ENCODE assay signal across 8 cellular contexts in the genomic region with DNA sequence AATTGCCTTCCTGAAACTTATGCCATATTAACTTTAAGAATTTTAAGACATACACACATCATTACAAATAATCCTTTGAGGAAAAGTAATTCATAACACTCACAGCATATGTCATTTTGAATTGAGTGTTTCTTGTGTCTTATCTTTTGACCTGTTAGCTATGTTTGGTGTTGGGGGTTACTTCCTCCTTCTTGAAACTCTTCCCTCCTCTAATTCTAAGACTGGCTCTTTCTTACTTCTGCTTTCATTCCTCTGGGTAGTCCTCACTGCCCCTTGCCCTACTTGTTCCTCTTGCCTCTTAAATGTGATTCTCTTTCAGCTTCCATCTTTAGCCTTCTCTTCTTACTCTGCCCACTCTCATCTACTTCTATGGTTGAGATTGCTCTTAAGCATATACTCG.
DNase-seq lines count a peak whose midpoint lies in the region; ATAC-seq and TF ChIP-seq lines count a peak whose summit lies in the region.
"Had no signal": no experiment of that assay in that cellular context is flagged by ENCODE, and none has a peak within 500 bp of the region (broad histone marks: within the 10 kb centered on the region; RNA-seq: fewer than 3 reads in every experiment).

No MANE protein-coding gene starts in this region.

- H3K27ac ChIP-seq in substantia nigra (ENCODE audit: low read depth, low read length, poor library complexity, severe bottlenecking) = no peak overlapping the region

- H3K9ac ChIP-seq in Loucy (ENCODE audit: low read depth, low read length, poor library complexity, severe bottlenecking) = no peak overlapping the region

- H3F3A ChIP-seq in Loucy (ENCODE audit: low read depth) = no peaks in the 10 kb centered on the region

- H3K4me1 Mint-ChIP-seq in stimulated activated memory B cell treated with anti-CD40 and anti-IgM and Interleukin-4, amounts not matched to agents 10 μg/mL and 1 μg/mL and 100 μg/mL, for 72 hours = peaks cover 22% of the 10 kb centered on the region

- TF ChIP-seq CTCF in Loucy (conservative IDR thresholded peaks at IDR 0.05; ENCODE audit: low read length) = no peak

- no peaks in the 10 kb centered on the region for H3K79me2 ChIP-seq in Loucy (ENCODE audit: insufficient read depth, low read length)

- H3K4me1 ChIP-seq in Loucy (ENCODE audit: insufficient read depth, low read length, poor library complexity, severe bottlenecking) = no peaks in the 10 kb centered on the region

- H3K9me2 ChIP-seq in Loucy (replicated peaks; ENCODE audit: low read depth, low read length) = no peaks in the 10 kb centered on the region

- H3K27me3 Mint-ChIP-seq in stimulated activated memory B cell treated with anti-CD40 and anti-IgM and Interleukin-4, amounts not matched to agents 10 μg/mL and 1 μg/mL and 100 μg/mL, for 72 hours = no peaks in the 10 kb centered on the region

- ATAC-seq in HG02798 (IDR thresholded peaks at IDR 0.05; ENCODE audit: poor library complexity, unreplicated experiment) = peak; percentile 90
- ATAC-seq in stimulated activated memory B cell treated with anti-CD40 and anti-IgM and Interleukin-4, amounts not matched to agents 10 μg/mL and 1 μg/mL and 100 μg/mL, for 72 hours = peak; percentile 99

- peak overlapping the region; percentile 38; the same call in 1 of the 2 replicates for H2AFZ ChIP-seq in Loucy (ENCODE audit: low read length)

- H3K36me3 ChIP-seq in Loucy (ENCODE audit: insufficient read depth, low read length) = no peaks in the 10 kb centered on the region

- H3K27me3 ChIP-seq in Loucy (ENCODE audit: insufficient read depth, low read length, poor library complexity, severe bottlenecking) = no peaks in the 10 kb centered on the region

- no peak overlapping the region for H3K4me3 Mint-ChIP-seq in stimulated activated memory B cell treated with anti-CD40 and anti-IgM and Interleukin-4, amounts not matched to agents 10 μg/mL and 1 μg/mL and 100 μg/mL, for 72 hours

- H3K9me3 ChIP-seq in Loucy (ENCODE audit: insufficient read depth, low read depth, low read length) = no peaks in the 10 kb centered on the region

- no peaks in the 10 kb centered on the region for H3K36me3 Mint-ChIP-seq in stimulated activated memory B cell treated with anti-CD40 and anti-IgM and Interleukin-4, amounts not matched to agents 10 μg/mL and 1 μg/mL and 100 μg/mL, for 72 hours

- H3K4me3 ChIP-seq in Loucy (ENCODE audit: low read length, poor library complexity, severe bottlenecking) = no peak overlapping the region

- H3K9me3 Mint-ChIP-seq in stimulated activated memory B cell treated with anti-CD40 and anti-IgM and Interleukin-4, amounts not matched to agents 10 μg/mL and 1 μg/mL and 100 μg/mL, for 72 hours = no peaks in the 10 kb centered on the region

- H3K27ac Mint-ChIP-seq in stimulated activated memory B cell treated with anti-CD40 and anti-IgM and Interleukin-4, amounts not matched to agents 10 μg/mL and 1 μg/mL and 100 μg/mL, for 72 hours = peak overlapping the region; percentile 52

- H4K20me1 ChIP-seq in Loucy (ENCODE audit: insufficient read depth, low read length, poor library complexity, severe bottlenecking) = no peaks in the 10 kb centered on the region

- DNase-seq in GM19238 (ENCODE audit: insufficient read length, low spot score) = peak; percentile 29
- DNase-seq in substantia nigra (lab: John Stamatoyannopoulos, UW) = no peak
- DNase-seq in NCI-H526 (lab: John Stamatoyannopoulos, UW) = no peak
- DNase-seq in NCI-H1105 treated with DMSO at 0.1 percent for 48 hours (lab: John Stamatoyannopoulos, UW) = no peak
- DNase-seq: NCI-H226 had no signal

- H3K4me2 ChIP-seq in Loucy (ENCODE audit: low read depth, low read length, poor library complexity, severe bottlenecking) = no peak overlapping the region
